1 cellular context compared by ENCODE assay signal in genomic region chr4:25696409-25696808, GRCh38.
A peak's percentile ranks its signal among the peaks of the same experiment; 100 is the strongest.
TF ChIP-seq lines count a peak whose summit lies in the region.

No MANE protein-coding gene starts in this region.

TF ChIP-seq in K562, 482 proteins besides CTCF, POLR2A, EP300 and RAD21:
- TF ChIP-seq NR0B1 (IDR thresholded peaks at IDR 0.05; ENCODE audit: partially characterized antibody) (no peak), ZNF3 (CRISPR knock-in tag; IDR thresholded peaks at IDR 0.05) (no peak), TFE3 (CRISPR knock-in tag; IDR thresholded peaks at IDR 0.05) (peak; percentile 59)
